ENCODE assay signal across 11 cellular contexts in the genomic region with DNA sequence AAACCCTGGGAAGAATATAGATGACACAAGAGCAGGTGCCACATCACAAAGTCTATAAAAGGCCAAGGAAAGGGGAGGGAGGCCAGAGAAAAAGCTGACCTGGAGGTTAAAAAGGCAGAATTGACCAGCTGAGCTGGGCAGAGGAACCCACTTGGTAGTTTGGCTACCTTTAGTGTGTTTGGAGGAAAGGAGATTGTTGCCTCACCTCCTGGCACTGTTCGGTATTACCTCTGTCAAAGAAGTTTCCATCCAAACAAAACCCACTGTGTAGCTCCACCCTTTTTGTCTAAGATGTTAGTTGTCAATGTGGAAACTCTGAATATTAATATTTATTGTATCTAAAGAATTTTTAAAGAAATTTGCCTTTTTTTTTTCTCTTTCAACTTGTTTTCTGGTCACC. TPM values are rescaled to one million over a fixed set of nuclear protein-coding genes. Genes with fewer than 3 reads are reported as not detected.
A peak's percentile ranks its signal among the peaks of the same experiment; 100 is the strongest.
DNase-seq lines count a peak whose midpoint lies in the region; ATAC-seq, FAIRE-seq and TF ChIP-seq lines count a peak whose summit lies in the region.
"Had no signal": no experiment of that assay in that cellular context is flagged by ENCODE, and none has a peak within 500 bp of the region (broad histone marks: within the 10 kb centered on the region; RNA-seq: fewer than 3 reads in every experiment).

No MANE protein-coding gene starts in this region.

- POLR2A ChIA-PET in GM12878 (lab: Charles Lee) = no interaction called here

- no peak for FAIRE-seq in GM12878 (lab: Jason Lieb, UNC)

- no peaks in the 10 kb centered on the region for H4K20me1 ChIP-seq in GM12878 (ENCODE audit: control insufficient read depth, insufficient read depth)

- RAD21 ChIA-PET in GM12878 (lab: Charles Lee; ENCODE audit: unreplicated experiment) = no interaction called here

- intact Hi-C loops in GM12878 (cut with micrococcal nuclease; ENCODE audit: unreplicated experiment) = no loop called here

- no peak for TF ChIP-seq POLR2A in GM12878 (IDR thresholded peaks at IDR 0.05; ENCODE audit: low read depth, low read length)

- H3K4me3 ChIP-seq in GM12878 = no peak overlapping the region

- H3K27ac ChIP-seq in GM12878 (ENCODE audit: control insufficient read depth, insufficient read depth) = no peak overlapping the region

- TF ChIP-seq EP300 in GM12878 (IDR thresholded peaks at IDR 0.05; ENCODE audit: borderline replicate concordance in 1 of 2, control insufficient read depth in 1 of 2, low read depth in 2 of 2, low read length in 2 of 2) = no peak

- H3K9me3 ChIP-seq in GM12878 (replicated peaks; ENCODE audit: control insufficient read depth, insufficient read depth, low read length) = no peaks in the 10 kb centered on the region

- 0 out of 2 replicates have a peak, but pooled peaks have one; percentile 11 for TF ChIP-seq RAD21 in GM12878 (IDR thresholded peaks at IDR 0.05; ENCODE audit: insufficient read depth, low read depth, low read length)

- DNase-seq in Caki2 (ENCODE audit: low read depth) (peak; percentile 35), HT-29 (ENCODE audit: low spot score) (peak; percentile 32), GM12878 (ENCODE audit: low read depth, low spot score) (no peak), left lobe of liver (ENCODE audit: low spot score) (peak; percentile 66), NCI-H1092 (lab: John Stamatoyannopoulos, UW) (no peak), cerebellum (ENCODE audit: low spot score) (no peak), NCI-H345 (lab: John Stamatoyannopoulos, UW) (no peak)
- no peak for DNase-seq in stimulated activated CD4-positive, alpha-beta T cell treated with anti-CD3 and anti-CD28 coated beads, Interleukin-4, amount 100 ng/mL, for 24 hours
- DNase-seq: DMS79; naive thymus-derived CD4-positive, alpha-beta T cell; NCI-H1105 had no signal

- SMC1A ChIA-PET in GM12878 (lab: Charles Lee; ENCODE audit: uncharacterized antibody, unreplicated experiment) = interaction anchor here (0.7 to 1.0 kb wide), 2 partner anchors 10 to 63 kb away, joined by 3 read pairs; a partner anchor contains a TSS

- BruUV-seq in GM12878 (replicated peaks; lab: Mats Ljungman, UMichigan) = no TSS peak

- H2AFZ ChIP-seq in GM12878 (ENCODE audit: control insufficient read depth, low read depth, low read length) = no peak overlapping the region

- H3K9ac ChIP-seq in GM12878 (ENCODE audit: control insufficient read depth, insufficient read depth, low read length) = no peak overlapping the region

- CTCF ChIA-PET in GM12878 (lab: Yijun Ruan, JAX) = interaction anchor here (1.0 to 1.5 kb wide), 3 partner anchors 23 to 67 kb away, joined by 3 to 4 read pairs (median 3); a partner anchor contains a TSS

- no peaks in the 10 kb centered on the region for H3K79me2 ChIP-seq in GM12878 (ENCODE audit: control insufficient read depth, insufficient read depth, low read length)

- in situ Hi-C loops in Caki2 (cut with HindIII; ENCODE audit: low pct_unique_long_range_greater_than_20kb, low sequenced_read_pairs) = no loop called here
- in situ Hi-C loops in GM12878 (cut with MboI) = no loop called here

- no peaks in the 10 kb centered on the region for H3K27me3 ChIP-seq in GM12878 (replicated peaks in 1 of 2; ENCODE audit: control insufficient read depth in 2 of 2, insufficient read depth in 2 of 2, low read length in 1 of 2)

- peak; percentile 5 to 30 (median 22); a peak in 1 of 6 replicates for TF ChIP-seq CTCF in GM12878 (IDR thresholded peaks at IDR 0.05 in 2 of 3, conservative IDR thresholded peaks at IDR 0.05 in 1 of 3; ENCODE audit: control insufficient read depth in 2 of 3, extremely low read depth in 1 of 3, insufficient read depth in 1 of 3, low read depth in 3 of 3, low read length in 3 of 3)

- 91% methylated on average over 1 of the region's 1 CpG for WGBS in GM12878 (ENCODE audit: insufficient coverage, insufficient replicate concordance, low lambda C conversion rate, missing lambda C conversion rate)

- peaks cover 0 to 5% of the 10 kb centered on the region in 2 experiments; a peak in 2 of 4 replicates for H3K36me3 ChIP-seq in GM12878 (ENCODE audit: control insufficient read depth in 2 of 2, insufficient read depth in 2 of 2, low read length in 1 of 2)

- peaks cover 4% of the 10 kb centered on the region; the same call in 1 of the 2 replicates for H3K4me1 ChIP-seq in GM12878 (ENCODE audit: control insufficient read depth, insufficient read depth, low read length)

- H3K4me2 ChIP-seq in GM12878 (ENCODE audit: control insufficient read depth, insufficient read depth) = no peak overlapping the region

- ATAC-seq in GM12878 (peak; percentile 77), left lobe of liver (peak; percentile 91)
- ATAC-seq: naive thymus-derived CD4-positive, alpha-beta T cell had no signal

TF ChIP-seq in GM12878, 131 proteins besides CTCF, POLR2A, EP300 and RAD21 (continues in another document):
- TF ChIP-seq CHD4 (IDR thresholded peaks at IDR 0.05) = no peak
- no peak for TF ChIP-seq PML (IDR thresholded peaks at IDR 0.05; ENCODE audit: low read length)
- no peak for TF ChIP-seq RUNX3 (IDR thresholded peaks at IDR 0.05; ENCODE audit: low read length)
- TF ChIP-seq PAX8 (IDR thresholded peaks at IDR 0.05) = no peak
- TF ChIP-seq HDAC2 (IDR thresholded peaks at IDR 0.05) = no peak
- no peak for TF ChIP-seq MTA3 (IDR thresholded peaks at IDR 0.05; ENCODE audit: borderline replicate concordance, low read length)
- no peak for TF ChIP-seq EED (IDR thresholded peaks at IDR 0.05; ENCODE audit: low read depth)

RNA-seq across cellular contexts. Expression of a gene that starts 23.4 kb away (rescaled TPM):
- total RNA-seq in Caki2 (2014; rRNA removed; shearing (Covaris generic); ENCODE audit: low replicate concordance) = 41.6 and 44.5 TPM in 2 replicates
- 8.5 and 8.9 TPM in 2 replicates for total RNA-seq in HT-29 (2014; rRNA removed; shearing (Covaris generic))
- 5.8 and 7.1 TPM in 2 replicates for total RNA-seq in GM12878 (2013; cell fraction: nucleolus; rRNA removed)
- total RNA-seq in GM12878 (2014; rRNA removed) (5.7 and 5.9 TPM in 2 replicates), GM12878 (2014; rRNA removed; fragmentation: Illumina TruSeq; extraction: Trizol) (6.1 and 6.4 TPM in 2 replicates), GM12878 (2021) (6.5 and 6.7 TPM in 2 replicates), left lobe of liver (9.8 TPM), cerebellum (7.2 TPM)
- polyA plus RNA-seq in GM12878 (2011; ENCODE audit: low read depth) = 1.2 TPM
- polyA plus RNA-seq in GM12878 (2011; rRNA removed) (4.6 and 5.2 TPM in 2 replicates), GM12878 (2014; fragmentation: Illumina TruSeq; extraction: Trizol) (5.1 and 5.2 TPM in 2 replicates), GM12878 (2014; fragmentation: Nextera tagmentation; extraction: Ambion mirVana) (under 1 TPM; 0.73 to 0.90 TPM), GM12878 (2014; rRNA removed) (2.9 and 4.1 TPM in 2 replicates), GM12878 (2016; fragmentation: Nextera tagmentation; extraction: Ambion mirVana) (1 to 10 TPM; 5.2 TPM)
- 4.0 and 4.4 TPM in 2 replicates for polyA plus RNA-seq in GM12878 (2011; cell fraction: cytosol; rRNA removed)
- polyA plus RNA-seq in GM12878 (2011; cell fraction: nucleus; rRNA removed) = 2.0 and 2.3 TPM in 2 replicates
- 1.5 and 1.6 TPM in 2 replicates for polyA plus RNA-seq in GM12878 (2012)
- polyA minus RNA-seq in GM12878 (2011; rRNA and poly(A)+ RNA removed) = 11.4 and 12.7 TPM in 2 replicates
- 4.1 and 5.0 TPM in 2 replicates for polyA minus RNA-seq in GM12878 (2011; cell fraction: cytosol; rRNA and poly(A)+ RNA removed)
- polyA minus RNA-seq in GM12878 (2011; cell fraction: nucleus; rRNA and poly(A)+ RNA removed) = 3.0 and 5.5 TPM in 2 replicates

RNA-seq across cellular contexts. Expression of a gene that starts 49.2 kb away (rescaled TPM):
- total RNA-seq in Caki2 (2014; rRNA removed; shearing (Covaris generic); ENCODE audit: low replicate concordance) = 25.3 and 27.8 TPM in 2 replicates
- 18.2 and 20.1 TPM in 2 replicates for total RNA-seq in HT-29 (2014; rRNA removed; shearing (Covaris generic))
- total RNA-seq in GM12878 (2013; cell fraction: nucleolus; rRNA removed) = 62.4 and 70.0 TPM in 2 replicates
- 36.3 and 37.4 TPM in 2 replicates for total RNA-seq in GM12878 (2014; rRNA removed)
- total RNA-seq in GM12878 (2014; rRNA removed; fragmentation: Illumina TruSeq; extraction: Trizol) = 30.6 and 32.9 TPM in 2 replicates
- total RNA-seq in GM12878 (2021) = 37.8 and 38.9 TPM in 2 replicates
- polyA plus RNA-seq in GM12878 (2011; ENCODE audit: low read depth) = 22.4 TPM
- 36.4 and 46.8 TPM in 2 replicates for polyA plus RNA-seq in GM12878 (2011; rRNA removed)
- polyA plus RNA-seq in GM12878 (2011; cell fraction: cytosol; rRNA removed) = 22.3 and 27.2 TPM in 2 replicates
- 27.6 and 30.5 TPM in 2 replicates for polyA plus RNA-seq in GM12878 (2011; cell fraction: nucleus; rRNA removed)
- polyA plus RNA-seq in GM12878 (2012) = 25.7 and 37.7 TPM in 2 replicates
- 38.1 and 44.7 TPM in 2 replicates for polyA plus RNA-seq in GM12878 (2014; fragmentation: Illumina TruSeq; extraction: Trizol)
- polyA plus RNA-seq in GM12878 (2014; fragmentation: Nextera tagmentation; extraction: Ambion mirVana) = 10 to 100 TPM; 46.3 to 50.7 TPM
- 27.1 and 30.2 TPM in 2 replicates for polyA plus RNA-seq in GM12878 (2014; rRNA removed)
- polyA plus RNA-seq in GM12878 (2016; fragmentation: Nextera tagmentation; extraction: Ambion mirVana) = 10 to 100 TPM; 38.4 to 42.8 TPM
- 20.5 and 25.2 TPM in 2 replicates for polyA minus RNA-seq in GM12878 (2011; rRNA and poly(A)+ RNA removed)
- polyA minus RNA-seq in GM12878 (2011; cell fraction: cytosol; rRNA and poly(A)+ RNA removed) = 10.4 and 11.0 TPM in 2 replicates
- polyA minus RNA-seq in GM12878 (2011; cell fraction: nucleus; rRNA and poly(A)+ RNA removed) = 8.7 and 13.6 TPM in 2 replicates
- total RNA-seq in left lobe of liver = 22.1 TPM
- total RNA-seq in cerebellum = 46.8 TPM

RNA-seq across cellular contexts. Expression of a gene that starts 49.3 kb away (rescaled TPM):
- 13.4 and 21.3 TPM in 2 replicates for total RNA-seq in Caki2 (2014; rRNA removed; shearing (Covaris generic); ENCODE audit: low replicate concordance)
- total RNA-seq in HT-29 (2014; rRNA removed; shearing (Covaris generic)) = 7.1 and 8.1 TPM in 2 replicates
- 32.9 and 38.9 TPM in 2 replicates for total RNA-seq in GM12878 (2013; cell fraction: nucleolus; rRNA removed)
- total RNA-seq in GM12878 (2014; rRNA removed) = 23.8 and 28.3 TPM in 2 replicates
- 34.3 and 36.2 TPM in 2 replicates for total RNA-seq in GM12878 (2014; rRNA removed; fragmentation: Illumina TruSeq; extraction: Trizol)
- total RNA-seq in GM12878 (2021) = 25.7 and 26.7 TPM in 2 replicates
- 21.8 TPM for polyA plus RNA-seq in GM12878 (2011; ENCODE audit: low read depth)
- 47.7 and 63.2 TPM in 2 replicates for polyA plus RNA-seq in GM12878 (2011; rRNA removed)
- polyA plus RNA-seq in GM12878 (2011; cell fraction: cytosol; rRNA removed) = 18.6 and 26.4 TPM in 2 replicates
- polyA plus RNA-seq in GM12878 (2011; cell fraction: nucleus; rRNA removed) = 25.8 and 28.8 TPM in 2 replicates
- polyA plus RNA-seq in GM12878 (2012) = 25.5 and 28.0 TPM in 2 replicates
- polyA plus RNA-seq in GM12878 (2014; fragmentation: Illumina TruSeq; extraction: Trizol) = 34.3 and 42.5 TPM in 2 replicates
- polyA plus RNA-seq in GM12878 (2014; fragmentation: Nextera tagmentation; extraction: Ambion mirVana) = 10 to 100 TPM; 64.6 to 71.7 TPM
- 34.3 and 37.6 TPM in 2 replicates for polyA plus RNA-seq in GM12878 (2014; rRNA removed)
- 10 to 100 TPM; 44.0 to 49.6 TPM for polyA plus RNA-seq in GM12878 (2016; fragmentation: Nextera tagmentation; extraction: Ambion mirVana)
- polyA minus RNA-seq in GM12878 (2011; rRNA and poly(A)+ RNA removed) = 27.4 and 30.3 TPM in 2 replicates
- polyA minus RNA-seq in GM12878 (2011; cell fraction: cytosol; rRNA and poly(A)+ RNA removed) = 7.3 and 7.6 TPM in 2 replicates
- polyA minus RNA-seq in GM12878 (2011; cell fraction: nucleus; rRNA and poly(A)+ RNA removed) = 10.5 and 13.6 TPM in 2 replicates
- total RNA-seq in left lobe of liver = 15.9 TPM
- 8.2 TPM for total RNA-seq in cerebellum

Comparison
In these comparisons a context has a peak if more than half of its experiments do, and no peak if none do; other contexts are left out.
1. DNase-seq: peak in Caki2 (single experiment), HT-29 (single experiment) and left lobe of liver (single experiment); none in GM12878 (single experiment), NCI-H1092 (single experiment), cerebellum (single experiment), NCI-H345 (single experiment) and stimulated activated CD4-positive, alpha-beta T cell treated with anti-CD3 and anti-CD28 coated beads, Interleukin-4, amount 100 ng/mL, for 24 hours (single experiment).